14 cellular contexts compared by ENCODE assay signal in the genomic region with DNA sequence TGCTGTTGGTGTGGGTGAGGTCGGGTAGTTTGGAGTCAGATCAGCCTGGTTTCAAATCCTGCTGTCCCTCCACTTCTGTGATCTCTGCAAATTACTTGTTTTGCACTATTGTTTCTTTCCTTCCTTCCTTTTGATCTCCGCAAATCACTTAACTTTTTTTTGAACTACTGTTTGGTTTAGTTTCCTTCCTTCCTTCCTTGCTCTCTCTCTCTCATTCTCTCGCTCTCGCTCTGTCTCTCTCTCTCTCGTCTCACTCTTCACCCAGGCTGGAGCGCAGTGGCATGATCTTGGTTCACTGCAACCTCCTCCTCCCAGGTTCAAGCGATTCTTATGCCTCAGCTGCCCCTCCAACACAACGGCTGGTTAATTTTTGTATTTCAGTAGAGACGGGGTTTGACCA.
DNase-seq lines count a peak whose midpoint lies in the region; ATAC-seq and TF ChIP-seq lines count a peak whose summit lies in the region.
"Had no signal": no experiment of that assay in that cellular context is flagged by ENCODE, and none has a peak within 500 bp of the region (broad histone marks: within the 10 kb centered on the region; RNA-seq: fewer than 3 reads in every experiment).

No MANE protein-coding gene starts in this region.

- H3K27ac Mint-ChIP-seq in GM23338 (peak overlapping the region; percentile 1; the same call in 1 of the 2 replicates), chondrocyte (ENCODE audit: unreplicated experiment) (peak overlapping the region; percentile 62)
- H3K27ac Mint-ChIP-seq in activated CD4-positive, alpha-beta T cell treated with anti-CD3 and anti-CD28 coated beads, Interleukin-2, amount 10 ng/mL, durations not matched to agents 7 days and 5 days: no peak overlapping the region

- no peaks in the 10 kb centered on the region for H4K20me1 ChIP-seq in BLaER1 treated with 17β-estradiol and CSF1 and Interleukin-3, amounts not matched to agents 10 nM and 100 nM
- no peaks in the 10 kb centered on the region for H4K20me1 ChIP-seq in GM23338 (replicated peaks; ENCODE audit: insufficient read depth)

- no peaks in the 10 kb centered on the region for H3K27me3 ChIP-seq in BLaER1 treated with 17β-estradiol and CSF1 and Interleukin-3, amounts not matched to agents 10 nM and 100 nM
- no peaks in the 10 kb centered on the region for H3K27me3 ChIP-seq in GM23338 (ENCODE audit: insufficient read depth)
- no peaks in the 10 kb centered on the region for H3K27me3 ChIP-seq in neuron (ENCODE audit: insufficient read depth, low read length)
- H3K27me3 ChIP-seq: BE2C, testis had no signal

- DNase-seq in GM23338 (ENCODE audit: low spot score) (no peak), chondrocyte (ENCODE audit: low spot score) (no peak), posterior vena cava (ENCODE audit: low spot score) (no peak)
- no peak for DNase-seq in activated CD4-positive, alpha-beta T cell treated with anti-CD3 and anti-CD28 coated beads, Interleukin-2, amount 10 ng/mL, durations not matched to agents 7 days and 5 days
- DNase-seq: BE2C, Karpas-422, occipital lobe, T-helper 2 cell, testis had no signal

- H3K27ac ChIP-seq in BLaER1 treated with 17β-estradiol and CSF1 and Interleukin-3, amounts not matched to agents 10 nM and 100 nM: peak overlapping the region in 9 of 11 experiments; percentile 8 to 62 (median 43); a peak in 14 of 22 replicates
- H3K27ac ChIP-seq in GM23338 (ENCODE audit: low read depth): no peak overlapping the region
- H3K27ac ChIP-seq: testis had no signal

- H3K4me3 Mint-ChIP-seq in GM23338 (no peak overlapping the region), chondrocyte (ENCODE audit: unreplicated experiment) (no peak overlapping the region)
- H3K4me3 Mint-ChIP-seq in activated CD4-positive, alpha-beta T cell treated with anti-CD3 and anti-CD28 coated beads, Interleukin-2, amount 10 ng/mL, durations not matched to agents 7 days and 5 days: no peak overlapping the region

- no peaks in the 10 kb centered on the region; the same call in 2 of the 3 replicates for H3K36me3 Mint-ChIP-seq in GM23338 (ENCODE audit: low read depth)
- no peaks in the 10 kb centered on the region for H3K36me3 Mint-ChIP-seq in chondrocyte (ENCODE audit: low read depth)
- H3K36me3 Mint-ChIP-seq in activated CD4-positive, alpha-beta T cell treated with anti-CD3 and anti-CD28 coated beads, Interleukin-2, amount 10 ng/mL, durations not matched to agents 7 days and 5 days (ENCODE audit: low read depth): no peaks in the 10 kb centered on the region

- H3K9me3 Mint-ChIP-seq in GM23338 (no peaks in the 10 kb centered on the region), chondrocyte (ENCODE audit: low read depth) (no peaks in the 10 kb centered on the region)
- no peaks in the 10 kb centered on the region for H3K9me3 Mint-ChIP-seq in activated CD4-positive, alpha-beta T cell treated with anti-CD3 and anti-CD28 coated beads, Interleukin-2, amount 10 ng/mL, durations not matched to agents 7 days and 5 days

- POLR2A ChIA-PET in activated CD4-positive, alpha-beta T cell treated with anti-CD3 and anti-CD28 coated beads, Interleukin-2, amount 10 ng/mL, durations not matched to agents 7 days and 5 days (lab: Charles Lee): no interaction called here

- intact Hi-C loops in posterior vena cava (cut with DNase I): no loop called here

- H3K27me3 Mint-ChIP-seq in GM23338 (ENCODE audit: insufficient read depth, low read depth, poor library complexity) (peaks cover 7% of the 10 kb centered on the region), chondrocyte (ENCODE audit: low read depth) (no peaks in the 10 kb centered on the region)
- H3K27me3 Mint-ChIP-seq in activated CD4-positive, alpha-beta T cell treated with anti-CD3 and anti-CD28 coated beads, Interleukin-2, amount 10 ng/mL, durations not matched to agents 7 days and 5 days: peaks cover 4% of the 10 kb centered on the region

- H3K4me2 ChIP-seq in BLaER1 treated with 17β-estradiol and CSF1 and Interleukin-3, amounts not matched to agents 10 nM and 100 nM: peak overlapping the region; percentile 71 to 83 (median 79)
- H3K4me2 ChIP-seq in GM23338: 0 out of 2 replicates have a peak overlapping the region, but pooled peaks have one; percentile 42

- CTCF ChIA-PET in activated CD4-positive, alpha-beta T cell treated with anti-CD3 and anti-CD28 coated beads, Interleukin-2, amount 10 ng/mL, durations not matched to agents 7 days and 5 days (lab: Charles Lee): no interaction called here

- no peaks in the 10 kb centered on the region for H3K79me2 ChIP-seq in GM23338 (replicated peaks; ENCODE audit: insufficient read depth)

- peak; percentile 21; the same call in 2 of the 3 replicates for ATAC-seq in GM23338
- ATAC-seq in HG03442 (IDR thresholded peaks at IDR 0.05; ENCODE audit: unreplicated experiment): no peak
- ATAC-seq in GM21381 (IDR thresholded peaks at IDR 0.05; ENCODE audit: unreplicated experiment): no peak

- H3K9ac ChIP-seq in BLaER1 treated with 17β-estradiol and CSF1 and Interleukin-3, amounts not matched to agents 10 nM and 100 nM: peak overlapping the region; percentile 7 to 47 (median 36); a peak in 14 of 22 replicates

- peaks cover 5% of the 10 kb centered on the region; the same call in 1 of the 2 replicates for H3K9me2 ChIP-seq in GM23338 (ENCODE audit: insufficient read depth)

- H3K4me3 ChIP-seq in BLaER1 treated with 17β-estradiol and CSF1 and Interleukin-3, amounts not matched to agents 10 nM and 100 nM: peak overlapping the region in 1 of 10 experiments; percentile 17; a peak in 1 of 20 replicates
- H3K4me3 ChIP-seq in GM23338 (no peak overlapping the region), neuron (ENCODE audit: low read length) (no peak overlapping the region)
- H3K4me3 ChIP-seq: lung, testis had no signal

- H3K36me3 ChIP-seq in BLaER1 treated with 17β-estradiol and CSF1 and Interleukin-3, amounts not matched to agents 10 nM and 100 nM: no peaks in the 10 kb centered on the region
- H3K36me3 ChIP-seq in GM23338 (ENCODE audit: insufficient read depth) (no peaks in the 10 kb centered on the region), neuron (ENCODE audit: insufficient read depth, low read length) (no peaks in the 10 kb centered on the region)
- H3K36me3 ChIP-seq: BE2C had no signal

- H3F3A ChIP-seq in GM23338 (replicated peaks; ENCODE audit: low read depth): no peaks in the 10 kb centered on the region

- H2AFZ ChIP-seq in GM23338 (peak overlapping the region; percentile 91), neuron (ENCODE audit: low read depth, low read length) (peak overlapping the region; percentile 6)

- no peaks in the 10 kb centered on the region for H3K9me3 ChIP-seq in BLaER1 treated with 17β-estradiol and CSF1 and Interleukin-3, amounts not matched to agents 10 nM and 100 nM (replicated peaks in 1 of 11)
- H3K9me3 ChIP-seq in neuron (ENCODE audit: low read length): no peaks in the 10 kb centered on the region
- H3K9me3 ChIP-seq: BE2C, testis had no signal

- peaks cover 55 to 64% (median 58%) of the 10 kb centered on the region in 10 experiments for H3K4me1 ChIP-seq in BLaER1 treated with 17β-estradiol and CSF1 and Interleukin-3, amounts not matched to agents 10 nM and 100 nM
- peaks cover 25% of the 10 kb centered on the region for H3K4me1 ChIP-seq in GM23338 (ENCODE audit: insufficient read depth)
- peaks cover 40% of the 10 kb centered on the region for H3K4me1 ChIP-seq in neuron (ENCODE audit: insufficient read depth, low read length)
- H3K4me1 ChIP-seq: BE2C had no signal

- TF ChIP-seq CTCF in GM23338 (conservative IDR thresholded peaks at IDR 0.05; ENCODE audit: low read depth in 2 of 2): no peak
- no peak for TF ChIP-seq CTCF in chondrocyte (IDR thresholded peaks at IDR 0.05)

- H3K4me1 Mint-ChIP-seq in GM23338: peaks cover 28% of the 10 kb centered on the region
- H3K4me1 Mint-ChIP-seq in chondrocyte (ENCODE audit: low read depth): peaks cover 35% of the 10 kb centered on the region
- peaks cover 11% of the 10 kb centered on the region for H3K4me1 Mint-ChIP-seq in activated CD4-positive, alpha-beta T cell treated with anti-CD3 and anti-CD28 coated beads, Interleukin-2, amount 10 ng/mL, durations not matched to agents 7 days and 5 days

TF ChIP-seq in GM23338, 12 proteins besides CTCF, POLR2A, EP300 and RAD21 (continues in another document):
- TF ChIP-seq POLR2AphosphoS5 (IDR thresholded peaks at IDR 0.05; ENCODE audit: low read depth): no peak
- TF ChIP-seq, protein P1, sequence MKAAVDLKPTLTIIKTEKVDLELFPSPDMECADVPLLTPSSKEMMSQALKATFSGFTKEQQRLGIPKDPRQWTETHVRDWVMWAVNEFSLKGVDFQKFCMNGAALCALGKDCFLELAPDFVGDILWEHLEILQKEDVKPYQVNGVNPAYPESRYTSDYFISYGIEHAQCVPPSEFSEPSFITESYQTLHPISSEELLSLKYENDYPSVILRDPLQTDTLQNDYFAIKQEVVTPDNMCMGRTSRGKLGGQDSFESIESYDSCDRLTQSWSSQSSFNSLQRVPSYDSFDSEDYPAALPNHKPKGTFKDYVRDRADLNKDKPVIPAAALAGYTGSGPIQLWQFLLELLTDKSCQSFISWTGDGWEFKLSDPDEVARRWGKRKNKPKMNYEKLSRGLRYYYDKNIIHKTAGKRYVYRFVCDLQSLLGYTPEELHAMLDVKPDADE (IDR thresholded peaks at IDR 0.05): no peak
